Comparison of ENCODE assay signal across 8 cellular contexts in genomic region chr2:148614332-148615049, GRCh38. TPM values are rescaled to one million over a fixed set of nuclear protein-coding genes. Genes with fewer than 3 reads are reported as not detected.
A peak's percentile ranks its signal among the peaks of the same experiment; 100 is the strongest.
DNase-seq lines count a peak whose midpoint lies in the region; ATAC-seq, FAIRE-seq and TF ChIP-seq lines count a peak whose summit lies in the region.

No MANE protein-coding gene starts in this region.

- no peaks in the 10 kb centered on the region for H3K36me3 ChIP-seq in ACC112 (ENCODE audit: insufficient read depth, low read length)
- H3K36me3 ChIP-seq in bronchial epithelial cell (ENCODE audit: control insufficient read depth, insufficient read depth, low read length): no peaks in the 10 kb centered on the region
- no peaks in the 10 kb centered on the region for H3K36me3 ChIP-seq in mesodermal cell (ENCODE audit: control insufficient read depth, insufficient read depth, low read length)
- H3K36me3 ChIP-seq in small intestine (ENCODE audit: control insufficient read depth in 2 of 2, insufficient read depth in 2 of 2, low read length in 2 of 2): no peaks in the 10 kb centered on the region
- no peaks in the 10 kb centered on the region for H3K36me3 ChIP-seq in ovary

- H3K27ac ChIP-seq in ACC112 (ENCODE audit: low read depth, low read length) (no peak overlapping the region), mesodermal cell (ENCODE audit: low read depth, low read length, severe bottlenecking) (peak overlapping the region; percentile 87), small intestine (ENCODE audit: low read depth in 1 of 2, low read length in 1 of 2) (peak overlapping the region in 1 of 2 donors; percentile 58), ovary (no peak overlapping the region)

- intact Hi-C loops in ovary (cut with DNase I): no loop called here

- no peak for FAIRE-seq in bronchial epithelial cell (lab: Jason Lieb, UNC)
- FAIRE-seq in small intestine (lab: Jason Lieb, UNC): no peak

- H3K79me2 ChIP-seq in ACC112 (ENCODE audit: control insufficient read depth, insufficient read depth, low read length, unreplicated experiment): no peaks in the 10 kb centered on the region

- H3K27me3 ChIP-seq in ACC112 (ENCODE audit: insufficient read depth, low read length) (peaks cover 4% of the 10 kb centered on the region; the same call in 1 of the 2 replicates), bronchial epithelial cell (ENCODE audit: control insufficient read depth, insufficient read depth, low read length) (no peaks in the 10 kb centered on the region), small intestine (ENCODE audit: control insufficient read depth in 2 of 2, insufficient read depth in 2 of 2, low read length in 2 of 2) (no peaks in the 10 kb centered on the region), ovary (no peaks in the 10 kb centered on the region)

- H3K9me3 ChIP-seq in mesodermal cell (ENCODE audit: control insufficient read depth, low read length) (no peaks in the 10 kb centered on the region), small intestine (ENCODE audit: control insufficient read depth, low read depth) (no peaks in the 10 kb centered on the region), ovary (no peaks in the 10 kb centered on the region)

- ATAC-seq in GM18867 (IDR thresholded peaks at IDR 0.05; ENCODE audit: unreplicated experiment) (peak; percentile 99), HG02938 (IDR thresholded peaks at IDR 0.05; ENCODE audit: unreplicated experiment) (peak; percentile 94)

- TF ChIP-seq EP300 in ovary (IDR thresholded peaks at IDR 0.05): no peak

- TF ChIP-seq POLR2A in ovary (IDR thresholded peaks at IDR 0.05): no peak

- TF ChIP-seq CTCF in bronchial epithelial cell (IDR thresholded peaks at IDR 0.05; ENCODE audit: insufficient read depth, low read length, severe bottlenecking) (no peak), ovary (IDR thresholded peaks at IDR 0.05) (no peak)

- no peak overlapping the region for H3K4me3 ChIP-seq in ACC112 (ENCODE audit: low read depth, low read length)
- no peak overlapping the region for H3K4me3 ChIP-seq in bronchial epithelial cell (ENCODE audit: low read depth, low read length)
- H3K4me3 ChIP-seq in mesodermal cell (ENCODE audit: extremely low read depth, insufficient read depth, low read length, poor library complexity, severe bottlenecking): no peak overlapping the region
- H3K4me3 ChIP-seq in small intestine (ENCODE audit: low read depth in 1 of 2, low read length in 2 of 2): no peak overlapping the region
- H3K4me3 ChIP-seq in ovary: no peak overlapping the region

- 68 to 75% methylated on average over 4 to 5 of the region's 5 CpGs for WGBS in mesodermal cell (ENCODE audit: insufficient coverage in 2 of 2), 2 experiments
- 35 to 54% (median 47%) methylated on average over 5 of the region's 5 CpGs for WGBS in small intestine, 3 donors
- 15 to 21% (median 18%) methylated on average over 5 of the region's 5 CpGs for WGBS in ovary, 3 donors

- peak overlapping the region; percentile 33 for H2AFZ ChIP-seq in ACC112 (ENCODE audit: low read length, unreplicated experiment)

- H3K4me1 ChIP-seq in ACC112 (ENCODE audit: control insufficient read depth, insufficient read depth, low read length, unreplicated experiment): peaks cover 20% of the 10 kb centered on the region
- peaks cover 32% of the 10 kb centered on the region for H3K4me1 ChIP-seq in mesodermal cell (ENCODE audit: control insufficient read depth, insufficient read depth, low read length, poor library complexity, severe bottlenecking)
- H3K4me1 ChIP-seq in small intestine (ENCODE audit: control insufficient read depth in 2 of 2, insufficient read depth in 1 of 2, low read depth in 1 of 2, low read length in 1 of 2): no peaks in the 10 kb centered on the region
- H3K4me1 ChIP-seq in ovary (ENCODE audit: insufficient read depth): peaks cover 5% of the 10 kb centered on the region

- DNase-seq in NOMO-1 (lab: John Stamatoyannopoulos, UW; ENCODE audit: unreplicated experiment in 2 of 2): peak; percentile 82 to 91
- peak; percentile 77 for DNase-seq in bronchial epithelial cell (ENCODE audit: low read depth)
- DNase-seq in small intestine: no peak
- no peak for DNase-seq in ovary

RNA-seq across cellular contexts. Expression of gene EPC2, which starts 30.1 kb away (rescaled TPM):
- 10.8 and 12.3 TPM in 2 replicates for total RNA-seq in bronchial epithelial cell
- polyA plus RNA-seq in mesodermal cell (2013, experiment 1 of 2): 16.1 TPM
- polyA plus RNA-seq in mesodermal cell (2013, experiment 2 of 2): 20.3 TPM
- 1 to 10 TPM; 7.2 to 9.0 (median 7.8) TPM for polyA plus RNA-seq in small intestine
- 10 to 100 TPM; 25.7 to 53.4 (median 44.5) TPM for total RNA-seq in ovary
- polyA plus RNA-seq in ovary: 10 to 100 TPM; 27.5 to 35.2 TPM

Comparison
In these comparisons a context has a peak if more than half of its experiments do, and no peak if none do; other contexts are left out.
1. DNase-seq: peak in NOMO-1 (2 of 2) and bronchial epithelial cell (single experiment); none in small intestine (single experiment) and ovary (0 of 5).